In genomic region chr16:75181630-75182029, GRCh38 we compare ENCODE assay signal across 24 cellular contexts. TPM values are rescaled to one million over a fixed set of nuclear protein-coding genes. Genes with fewer than 3 reads are reported as not detected.
"Had no signal": no experiment of that assay in that cellular context is flagged by ENCODE, and none has a peak within 500 bp of the region (broad histone marks: within the 10 kb centered on the region; RNA-seq: fewer than 3 reads in every experiment).

No MANE protein-coding gene starts in this region.

- H3K4me1 ChIP-seq: esophagus muscularis mucosa, gastroesophageal sphincter, heart left ventricle, left ventricle myocardium inferior, sigmoid colon, testis, upper lobe of left lung had no signal

- H3K4me3 Mint-ChIP-seq: activated naive CD8-positive, alpha-beta T cell treated with anti-CD3 and anti-CD28 coated beads for 36 hours; immature natural killer cell; nephron progenitor cell; stimulated activated memory B cell treated with anti-CD40 and anti-IgM and Interleukin-4, amounts not matched to agents 10 μg/mL and 1 μg/mL and 100 μg/mL, for 72 hours had no signal

- FAIRE-seq: endothelial cell of umbilical vein had no signal

- H3K27me3 ChIP-seq: cardiac muscle cell, esophagus muscularis mucosa, gastroesophageal sphincter, heart left ventricle, sigmoid colon, testis, upper lobe of left lung had no signal

- H3K9me3 ChIP-seq: testis had no signal

- DNase-seq: activated CD4-positive, alpha-beta T cell treated with anti-CD3 and anti-CD28 coated beads, Interleukin-2, amount 50 U/mL, for 4 hours; activated naive CD4-positive, alpha-beta T cell; activated naive CD8-positive, alpha-beta T cell treated with anti-CD3 and anti-CD28 coated beads for 36 hours; amniotic stem cell; dermis blood vessel endothelial cell; effector memory CD4-positive, alpha-beta T cell; heart left ventricle; immature natural killer cell; kidney glomerular epithelial cell; left ventricle myocardium inferior; mammary epithelial cell; midbrain; nephron progenitor cell; nucleus accumbens; sigmoid colon; stimulated activated CD4-positive, alpha-beta T cell treated with anti-CD3 and anti-CD28 coated beads, Interleukin-4, amount 100 ng/mL, for 4 hours; T-helper 9 cell; testis; upper lobe of left lung had no signal

- H3K4me1 Mint-ChIP-seq: immature natural killer cell, nephron progenitor cell had no signal

- H3K4me3 ChIP-seq: cardiac muscle cell, esophagus muscularis mucosa, gastroesophageal sphincter, heart left ventricle, left ventricle myocardium inferior, sigmoid colon, testis, upper lobe of left lung had no signal

- H3K27ac ChIP-seq: cardiac muscle cell, esophagus muscularis mucosa, gastroesophageal sphincter, heart left ventricle, left ventricle myocardium inferior, sigmoid colon, testis, upper lobe of left lung had no signal

- H3K36me3 ChIP-seq: cardiac muscle cell, esophagus muscularis mucosa, gastroesophageal sphincter, heart left ventricle, left ventricle myocardium inferior, sigmoid colon, upper lobe of left lung had no signal

- H3K27ac Mint-ChIP-seq: activated naive CD8-positive, alpha-beta T cell treated with anti-CD3 and anti-CD28 coated beads for 36 hours; immature natural killer cell; nephron progenitor cell; stimulated activated memory B cell treated with anti-CD40 and anti-IgM and Interleukin-4, amounts not matched to agents 10 μg/mL and 1 μg/mL and 100 μg/mL, for 72 hours had no signal

- ATAC-seq: gastroesophageal sphincter; heart left ventricle; stimulated activated memory B cell treated with anti-CD40 and anti-IgM and Interleukin-4, amounts not matched to agents 10 μg/mL and 1 μg/mL and 100 μg/mL, for 72 hours had no signal

RNA-seq across cellular contexts. Expression of gene CTRB2, which starts 25.3 kb away (rescaled TPM):
- total RNA-seq: activated naive CD8-positive, alpha-beta T cell treated with anti-CD3 and anti-CD28 coated beads for 36 hours; cardiac muscle cell; dermis blood vessel endothelial cell; endothelial cell of umbilical vein; esophagus muscularis mucosa; gastroesophageal sphincter; left ventricle myocardium inferior; mammary epithelial cell; sigmoid colon had no signal
- polyA plus RNA-seq: endothelial cell of umbilical vein, immature natural killer cell, mammary epithelial cell had no signal

RNA-seq across cellular contexts. Expression of gene CTRB1, which starts 37.2 kb away (rescaled TPM):
- total RNA-seq: activated naive CD8-positive, alpha-beta T cell treated with anti-CD3 and anti-CD28 coated beads for 36 hours; cardiac muscle cell; dermis blood vessel endothelial cell; endothelial cell of umbilical vein; esophagus muscularis mucosa; gastroesophageal sphincter; left ventricle myocardium inferior; mammary epithelial cell; sigmoid colon had no signal
- polyA plus RNA-seq: endothelial cell of umbilical vein, immature natural killer cell, mammary epithelial cell had no signal
